In the genomic region with DNA sequence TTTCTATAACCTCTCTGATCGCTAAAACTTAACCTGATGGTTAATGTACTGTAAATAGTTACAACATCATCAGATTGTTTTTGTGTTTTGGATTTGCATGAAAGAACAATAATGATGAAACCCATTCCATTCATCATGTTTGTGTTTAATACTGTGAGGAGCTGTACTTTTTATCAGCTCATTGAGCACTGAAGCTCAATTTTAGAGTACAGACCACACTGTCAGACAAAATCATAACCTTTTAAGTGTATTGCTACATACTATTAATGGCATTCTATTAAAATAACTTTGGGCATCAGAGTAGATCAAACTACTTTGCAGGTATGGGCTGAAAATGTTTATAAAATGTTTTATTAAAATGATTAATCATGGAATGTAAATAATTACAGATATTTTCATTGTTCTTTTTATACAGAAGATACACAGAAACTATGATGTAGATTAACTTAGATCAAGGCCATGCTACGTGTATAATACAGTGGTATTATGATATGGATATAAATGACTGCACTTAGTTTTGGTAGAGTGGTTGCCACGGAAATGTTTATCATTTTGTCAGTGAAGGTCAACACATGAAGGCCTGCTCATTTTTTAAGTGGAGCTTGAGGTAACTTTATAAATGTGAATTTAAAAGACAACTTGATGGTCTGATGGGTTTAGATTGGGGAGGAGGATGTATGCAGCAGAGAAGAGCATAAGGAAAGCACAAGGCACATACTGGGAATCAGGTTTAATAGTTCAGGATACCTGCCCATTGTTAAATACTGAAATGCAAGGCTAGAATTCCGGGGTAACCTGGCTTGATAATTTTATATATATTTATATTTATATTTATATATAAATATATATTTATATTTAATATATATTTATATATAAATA, we compare ENCODE assay signal across 14 cellular contexts. TPM values are rescaled to one million over a fixed set of nuclear protein-coding genes. Genes with fewer than 3 reads are reported as not detected.
DNase-seq lines count a peak whose midpoint lies in the region; ATAC-seq, FAIRE-seq and TF ChIP-seq lines count a peak whose summit lies in the region.
"Had no signal": no experiment of that assay in that cellular context is flagged by ENCODE, and none has a peak within 500 bp of the region (broad histone marks: within the 10 kb centered on the region; RNA-seq: fewer than 3 reads in every experiment).

No MANE protein-coding gene starts in this region.

- no CpG with 5 or more reads among the region's 4 CpGs for WGBS in IMR-90 (ENCODE audit: extremely low coverage in 2 of 2, insufficient read length in 1 of 2), 2 experiments

- POLR2A ChIA-PET in CD4-positive, alpha-beta memory T cell (lab: Charles Lee; ENCODE audit: partially characterized antibody) = interaction anchor here (1.4 to 1.6 kb wide), 2 partner anchors 15 to 98 kb away, joined by 3 to 6 read pairs; partner anchors contain the start of gene BBS5
- POLR2A ChIA-PET in IMR-90 (lab: Charles Lee; ENCODE audit: unreplicated experiment) = no interaction called here

- peak; percentile 76 for FAIRE-seq in kidney (lab: Jason Lieb, UNC)
- FAIRE-seq: GM12892 had no signal

- H3K56ac ChIP-seq in IMR-90 (ENCODE audit: extremely low read depth, insufficient read depth, low read length) = no peak overlapping the region; the same call in 1 of the 2 replicates

- no peak for TF ChIP-seq POLR2A in IMR-90 (IDR thresholded peaks at IDR 0.05; ENCODE audit: low read depth, low read length)

- in situ Hi-C loops in IMR-90 (cut with MboI; ENCODE audit: low sequenced_read_pairs) = no loop called here

- H4K91ac ChIP-seq in IMR-90 (ENCODE audit: insufficient read depth, low read depth, low read length) = no peak overlapping the region

- H3K9me3 ChIP-seq in CD4-positive, alpha-beta memory T cell (ENCODE audit: control insufficient read depth in 1 of 2, low read length in 2 of 2) = no peaks in the 10 kb centered on the region
- H3K9me3 ChIP-seq in IMR-90 (ENCODE audit: control insufficient read depth, insufficient read depth, low read length) = no peaks in the 10 kb centered on the region
- H3K9me3 ChIP-seq in kidney (ENCODE audit: control insufficient read depth in 1 of 2, low read length in 2 of 2) = no peaks in the 10 kb centered on the region
- no peaks in the 10 kb centered on the region for H3K9me3 ChIP-seq in Karpas-422 (ENCODE audit: low read length)

- H3K36me3 Mint-ChIP-seq in CD4-positive, alpha-beta memory T cell = no peaks in the 10 kb centered on the region

- no peak for TF ChIP-seq RAD21 in IMR-90 (IDR thresholded peaks at IDR 0.05; ENCODE audit: low read length)

- DNase-seq in CD4-positive, alpha-beta memory T cell = no peak
- DNase-seq in IMR-90 = no peak
- DNase-seq in SIG-M5 (lab: John Stamatoyannopoulos, UW) = peak; percentile 47
- DNase-seq in kidney = no peak
- no peak for DNase-seq in Karpas-422
- no peak for DNase-seq in stimulated activated CD4-positive, alpha-beta T cell treated with anti-CD3 and anti-CD28 coated beads, Interleukin-15, amount 100 ng/mL, for 24 hours
- DNase-seq in NCI-H128 (lab: John Stamatoyannopoulos, UW; ENCODE audit: unreplicated experiment) = no peak
- DNase-seq: dorsolateral prefrontal cortex; head of caudate nucleus; NCI-H226; posterior cingulate gyrus; stimulated activated CD4-positive, alpha-beta T cell treated with anti-CD3 and anti-CD28 coated beads, Interleukin-4, amount 100 ng/mL, for 1 hour had no signal

- H4K20me1 ChIP-seq in IMR-90 (ENCODE audit: insufficient read depth, low read length) (no peaks in the 10 kb centered on the region), Karpas-422 (ENCODE audit: insufficient read depth, low read depth, low read length) (no peaks in the 10 kb centered on the region)

- H3K4me3 ChIP-seq in CD4-positive, alpha-beta memory T cell (ENCODE audit: low read length in 2 of 2) = no peak overlapping the region
- no peak overlapping the region for H3K4me3 ChIP-seq in IMR-90 (ENCODE audit: insufficient read depth, low read depth, low read length)
- H3K4me3 ChIP-seq in kidney (ENCODE audit: low read length in 2 of 2) = no peak overlapping the region
- no peak overlapping the region for H3K4me3 ChIP-seq in Karpas-422 (ENCODE audit: low read length)
- H3K4me3 ChIP-seq: dorsolateral prefrontal cortex, lung had no signal

- dilution Hi-C loops in IMR-90 (cut with HindIII; ENCODE audit: low sequenced_read_pairs, unreplicated experiment) = no loop called here

- H3K27ac Mint-ChIP-seq in CD4-positive, alpha-beta memory T cell = peak overlapping the region in 5 of 7 donors; percentile 3 to 60 (median 38)

- H2BK120ac ChIP-seq in IMR-90 (ENCODE audit: low read depth, low read length) = no peak overlapping the region

- intact Hi-C loops in CD4-positive, alpha-beta memory T cell (cut with micrococcal nuclease) = no loop called here
- intact Hi-C loops in IMR-90 (cut with micrococcal nuclease) = no loop called here
- intact Hi-C loops in kidney (cut with DNase I) = no loop called here

- H3K9ac ChIP-seq in IMR-90 (ENCODE audit: low read depth, low read length) (no peak overlapping the region), kidney (ENCODE audit: low read length in 2 of 2) (no peak overlapping the region), Karpas-422 (ENCODE audit: low read length) (no peak overlapping the region)

- H2BK15ac ChIP-seq in IMR-90 (ENCODE audit: low read depth, low read length) = peak overlapping the region; percentile 81; the same call in 2 of the 3 replicates

- no peak overlapping the region for H3K14ac ChIP-seq in IMR-90 (replicated peaks; ENCODE audit: low read depth, low read length)

- H3K4me1 ChIP-seq in CD4-positive, alpha-beta memory T cell (ENCODE audit: insufficient read depth, low read length) = no peaks in the 10 kb centered on the region
- H3K4me1 ChIP-seq in IMR-90 (ENCODE audit: control insufficient read depth, insufficient read depth, low read length) = peaks cover 10% of the 10 kb centered on the region
- no peaks in the 10 kb centered on the region for H3K4me1 ChIP-seq in kidney (ENCODE audit: control insufficient read depth in 1 of 2, insufficient read depth in 1 of 2, low read depth in 1 of 2, low read length in 2 of 2)
- H3K4me1 ChIP-seq in Karpas-422 (ENCODE audit: low read length) = no peaks in the 10 kb centered on the region

- H2BK5ac ChIP-seq in IMR-90 (ENCODE audit: low read depth, low read length, poor library complexity, severe bottlenecking) = peak overlapping the region; percentile 54

- no peaks in the 10 kb centered on the region for H3K9me3 Mint-ChIP-seq in CD4-positive, alpha-beta memory T cell

- no peak for TF ChIP-seq CTCF in IMR-90 (conservative IDR thresholded peaks at IDR 0.05; ENCODE audit: low read depth, low read length)
- no peak for TF ChIP-seq CTCF in kidney (IDR thresholded peaks at IDR 0.05; ENCODE audit: borderline replicate concordance, extremely low read depth, insufficient read depth)

- peak overlapping the region; percentile 29; the same call in 1 of the 2 replicates for H4K5ac ChIP-seq in IMR-90 (ENCODE audit: low read depth, low read length)

- BruUV-seq in IMR-90 (replicated peaks; lab: Mats Ljungman, UMichigan) = no TSS peak

- no peaks in the 10 kb centered on the region for H3K79me2 ChIP-seq in Karpas-422 (ENCODE audit: low read length)

- no peak overlapping the region for H2AK9ac ChIP-seq in IMR-90 (replicated peaks; ENCODE audit: low read depth, low read length, poor library complexity)

- H3K23ac ChIP-seq in IMR-90 (ENCODE audit: low read depth, low read length) = no peak overlapping the region

- peaks cover 4% of the 10 kb centered on the region; the same call in 1 of the 2 replicates for H3K9me1 ChIP-seq in IMR-90 (ENCODE audit: insufficient read depth, low read length)

- H3K27ac ChIP-seq in CD4-positive, alpha-beta memory T cell (ENCODE audit: low read depth, low read length) = no peak overlapping the region
- no peak overlapping the region for H3K27ac ChIP-seq in IMR-90 (ENCODE audit: insufficient read depth, low read length)
- no peak overlapping the region for H3K27ac ChIP-seq in kidney (ENCODE audit: low read depth in 2 of 2, low read length in 2 of 2)
- no peak overlapping the region for H3K27ac ChIP-seq in Karpas-422 (ENCODE audit: low read length)

- 0 out of 2 replicates have a peak overlapping the region, but pooled peaks have one; percentile 39 for H2BK20ac ChIP-seq in IMR-90 (ENCODE audit: low read depth, low read length)

- peaks cover 0 to 4% (median 1%) of the 10 kb centered on the region in 4 donors for H3K4me1 Mint-ChIP-seq in CD4-positive, alpha-beta memory T cell

- H2AFZ ChIP-seq in IMR-90 (replicated peaks; ENCODE audit: low read length, poor library complexity) (no peak overlapping the region), Karpas-422 (ENCODE audit: low read length) (no peak overlapping the region)

- H3K36me3 ChIP-seq in CD4-positive, alpha-beta memory T cell (ENCODE audit: insufficient read depth, low read length) = no peaks in the 10 kb centered on the region
- H3K36me3 ChIP-seq in IMR-90 (ENCODE audit: control insufficient read depth, insufficient read depth, low read length) = no peaks in the 10 kb centered on the region
- H3K36me3 ChIP-seq in kidney (ENCODE audit: control insufficient read depth in 1 of 2, insufficient read depth in 2 of 2, low read length in 2 of 2) = no peaks in the 10 kb centered on the region
- no peaks in the 10 kb centered on the region for H3K36me3 ChIP-seq in Karpas-422 (ENCODE audit: insufficient read depth, low read length)

- peak overlapping the region; percentile 96; the same call in 1 of the 2 replicates for H3K18ac ChIP-seq in IMR-90 (ENCODE audit: low read depth, low read length)

- CTCF ChIA-PET in CD4-positive, alpha-beta memory T cell (lab: Charles Lee; ENCODE audit: partially characterized antibody) = interaction anchor here (1.1 to 1.9 kb wide), 2 partner anchors 14 to 16 kb away, joined by 3 to 7 read pairs; partner anchors contain the start of gene BBS5
- CTCF ChIA-PET in IMR-90 (lab: Yijun Ruan, JAX) = no interaction called here

- H3K27me3 ChIP-seq in CD4-positive, alpha-beta memory T cell (ENCODE audit: insufficient read depth, low read length) = no peaks in the 10 kb centered on the region
- H3K27me3 ChIP-seq in IMR-90 (ENCODE audit: control insufficient read depth, insufficient read depth, low read length) (no peaks in the 10 kb centered on the region), Karpas-422 (ENCODE audit: low read length) (no peaks in the 10 kb centered on the region)
- H3K27me3 ChIP-seq: dorsolateral prefrontal cortex had no signal

- H3K9me2 ChIP-seq in Karpas-422 (replicated peaks; ENCODE audit: insufficient read depth, low read length) = no peaks in the 10 kb centered on the region

- no peak overlapping the region for H3K4ac ChIP-seq in IMR-90 (ENCODE audit: low read depth, low read length)

- 0 out of 4 replicates have a peak overlapping the region, but pooled peaks of 1 of the 2 experiments have one; percentile 0 for H4K8ac ChIP-seq in IMR-90 (ENCODE audit: low read depth in 2 of 2, low read length in 2 of 2)

- H3K4me2 ChIP-seq in IMR-90 (ENCODE audit: low read depth, low read length) = no peak overlapping the region
- H3K4me2 ChIP-seq in Karpas-422 (ENCODE audit: low read depth, low read length, poor library complexity, severe bottlenecking) = no peak overlapping the region

- H2AK5ac ChIP-seq in IMR-90 (ENCODE audit: low read depth, low read length) = no peak overlapping the region; the same call in 1 of the 2 replicates

- H3K79me1 ChIP-seq in IMR-90 (ENCODE audit: low read depth in 1 of 2, low read length in 2 of 2) = no peaks in the 10 kb centered on the region

- H3K4me3 Mint-ChIP-seq in CD4-positive, alpha-beta memory T cell = peak overlapping the region in 1 of 8 donors; percentile 4

- no peak for ATAC-seq in IMR-90 (ENCODE audit: low read depth)

- no peaks in the 10 kb centered on the region for H3K27me3 Mint-ChIP-seq in CD4-positive, alpha-beta memory T cell

RNA-seq across cellular contexts. Expression of gene BBS5, which starts 14.5 kb away (rescaled TPM):
- 1 to 10 TPM; 1.7 to 1.8 TPM for total RNA-seq in CD4-positive, alpha-beta memory T cell
- 1 to 10 TPM in 1 of 2 donors, under 1 TPM in 1; 0.45 to 1.2 TPM for polyA plus RNA-seq in CD4-positive, alpha-beta memory T cell
- total RNA-seq in IMR-90 (2012; rRNA removed) (1.4 and 1.9 TPM in 2 replicates), kidney (13.5 TPM)
- polyA plus RNA-seq in IMR-90 (2012; rRNA removed) (4.1 and 4.4 TPM in 2 replicates), kidney (ENCODE audit: insufficient read depth, low read depth, low replicate concordance) (9.1 TPM)
- polyA plus RNA-seq in IMR-90 (2012; cell fraction: cytosol; rRNA removed) = 5.0 and 5.7 TPM in 2 replicates
- 11.6 and 17.6 TPM in 2 replicates for polyA plus RNA-seq in IMR-90 (2012; cell fraction: nucleus; rRNA removed; ENCODE audit: low replicate concordance)
- total RNA-seq in Karpas-422 (2014; rRNA removed; shearing (Covaris generic); ENCODE audit: low replicate concordance) = 2.0 and 4.2 TPM in 2 replicates

RNA-seq across cellular contexts. Expression of gene KLHL41, which starts 44.8 kb away (rescaled TPM):
- under 1 TPM; 0.25 to 0.81 TPM for total RNA-seq in CD4-positive, alpha-beta memory T cell
- polyA plus RNA-seq in CD4-positive, alpha-beta memory T cell = under 1 TPM in 1 of 2 donors, not detected in 1; 0.09 TPM
- total RNA-seq in IMR-90 (2012; rRNA removed) (0.18 and 0.28 TPM in 2 replicates), kidney (1.8 TPM)
- polyA plus RNA-seq in IMR-90 (2012; rRNA removed) (0.10 TPM in 2 replicates), kidney (ENCODE audit: insufficient read depth, low read depth, low replicate concordance) (0.71 TPM)
- 0.01 TPM in 2 replicates for polyA plus RNA-seq in IMR-90 (2012; cell fraction: cytosol; rRNA removed)
- polyA plus RNA-seq in IMR-90 (2012; cell fraction: nucleus; rRNA removed; ENCODE audit: low replicate concordance) = 0.07 and 0.19 TPM in 2 replicates
- total RNA-seq in Karpas-422 (2014; rRNA removed; shearing (Covaris generic); ENCODE audit: low replicate concordance) = 0.07 TPM in 1 of 2 replicates, not detected in the other
